Comparison of ENCODE assay signal across 8 cellular contexts in genomic region chr10:68560201-68560915, GRCh38. TPM values are rescaled to one million over a fixed set of nuclear protein-coding genes. Genes with fewer than 3 reads are reported as not detected.
DNase-seq lines count a peak whose midpoint lies in the region; ATAC-seq and TF ChIP-seq lines count a peak whose summit lies in the region.

Gene TET1 (plus strand): TSS chr10:68560337. CDS start chr10:68572339, 12,002 bp downstream.

- no peak for TF ChIP-seq CTCF in fibroblast of pulmonary artery (IDR thresholded peaks at IDR 0.05; ENCODE audit: low read length, missing control alignments)

- H3K4me3 Mint-ChIP-seq in naive thymus-derived CD8-positive, alpha-beta T cell = peak within 1 kb of the TSS; percentile 73 to 92 (median 85)

- H3K4me1 Mint-ChIP-seq in naive thymus-derived CD8-positive, alpha-beta T cell = peaks cover 21 to 32% (median 30%) of the 10 kb centered on the region in 4 donors

- H3K9me3 Mint-ChIP-seq in naive thymus-derived CD8-positive, alpha-beta T cell = peaks cover 0 to 3% (median 0%) of the 10 kb centered on the region in 9 donors

- H3K27me3 Mint-ChIP-seq in naive thymus-derived CD8-positive, alpha-beta T cell = peaks cover 39 to 83% (median 53%) of the 10 kb centered on the region in 5 donors

- peak within 1 kb of the TSS; percentile 72 for H3K4me3 ChIP-seq in fibroblast of pulmonary artery (replicated peaks; ENCODE audit: low read depth, low read length)

- DNase-seq in activated CD4-positive, CD25-positive, alpha-beta regulatory T cell (lab: John Stamatoyannopoulos, UW) = no peak
- DNase-seq in NCI-H1092 treated with DMSO at 0.1 percent for 48 hours (lab: John Stamatoyannopoulos, UW) (peak; percentile 39), fibroblast of pulmonary artery (ENCODE audit: low read depth) (peak; percentile 61), superior temporal gyrus (ENCODE audit: extremely low spot score) (no peak)
- DNase-seq in activated CD8-positive, alpha-beta memory T cell treated with anti-CD3 and anti-CD28 coated beads for 24 hours = peak; percentile 68
- peak in 5 of 10 donors; percentile 10 to 26 (median 19) for DNase-seq in naive thymus-derived CD8-positive, alpha-beta T cell

- POLR2A ChIA-PET in naive thymus-derived CD8-positive, alpha-beta T cell (lab: Charles Lee) = interaction anchor here (1.3 kb wide), 1 partner anchor 40 kb away, joined by 4 read pairs; no protein-coding TSS in a partner anchor

- peak within 1 kb of the TSS in 1 of 10 donors; percentile 54 for H3K27ac Mint-ChIP-seq in naive thymus-derived CD8-positive, alpha-beta T cell

- ATAC-seq in activated CD4-positive, CD25-positive, alpha-beta regulatory T cell treated with anti-CD3 and anti-CD28 coated beads, Interleukin-2, amount 50 U/mL, for 24 hours = peak; percentile 20 to 28
- ATAC-seq in naive thymus-derived CD8-positive, alpha-beta T cell = peak; percentile 37 to 67
- ATAC-seq in HG03460 (IDR thresholded peaks at IDR 0.05; ENCODE audit: unreplicated experiment) = no peak

- peaks cover 0 to 3% (median 2%) of the 10 kb centered on the region in 3 donors for H3K36me3 Mint-ChIP-seq in naive thymus-derived CD8-positive, alpha-beta T cell

RNA-seq across cellular contexts. Expression of gene TET1, which starts in this region (rescaled TPM):
- total RNA-seq in naive thymus-derived CD8-positive, alpha-beta T cell = 1 to 10 TPM; 3.1 to 3.2 TPM
- 1 to 10 TPM; 1.5 to 2.0 (median 1.8) TPM for polyA plus RNA-seq in naive thymus-derived CD8-positive, alpha-beta T cell

Comparison
In these comparisons a context has a peak if more than half of its experiments do, and no peak if none do; other contexts are left out.
1. DNase-seq: peak in NCI-H1092 treated with DMSO at 0.1 percent for 48 hours (single experiment), activated CD8-positive, alpha-beta memory T cell treated with anti-CD3 and anti-CD28 coated beads for 24 hours (single experiment) and fibroblast of pulmonary artery (single experiment); none in activated CD4-positive, CD25-positive, alpha-beta regulatory T cell (0 of 4) and superior temporal gyrus (single experiment).